ENCODE assay signal across 8 cellular contexts in the genomic region with DNA sequence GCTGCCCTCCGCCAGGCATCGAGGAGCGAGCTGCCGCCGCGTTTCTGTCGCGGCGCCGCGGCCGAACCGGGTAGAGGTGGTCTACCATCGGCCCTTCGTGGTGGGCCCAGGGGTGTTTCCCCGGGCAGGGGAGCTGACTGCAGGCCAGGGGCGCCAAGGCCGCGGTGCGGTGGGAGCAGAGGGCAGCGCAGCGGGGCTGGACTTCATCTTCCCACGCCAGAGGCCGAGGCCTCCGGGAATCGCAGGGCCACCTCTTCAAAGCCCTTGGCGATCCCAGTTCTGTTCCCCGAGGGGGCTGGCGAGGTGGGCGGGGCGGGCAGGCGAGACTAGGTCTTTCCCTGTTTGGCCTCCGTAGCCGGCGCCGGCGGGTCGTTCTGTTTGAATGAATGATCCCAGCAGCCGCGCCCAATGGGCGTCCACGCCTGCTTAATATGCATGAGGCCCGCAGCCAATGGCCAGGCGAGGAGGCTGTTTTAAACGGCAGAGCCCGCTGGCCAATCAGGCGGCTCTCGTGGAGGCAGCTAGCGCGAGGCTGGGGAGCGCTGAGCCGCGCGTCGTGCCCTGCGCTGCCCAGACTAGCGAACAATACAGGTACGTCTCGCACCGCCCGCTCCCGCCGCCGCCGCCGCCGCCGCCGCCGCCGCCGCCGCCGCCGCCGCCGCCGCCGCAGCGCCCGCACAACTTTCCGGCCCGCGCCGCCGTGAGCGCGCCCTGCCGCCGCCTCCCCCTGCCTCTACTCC. TPM values are rescaled to one million over a fixed set of nuclear protein-coding genes. Genes with fewer than 3 reads are reported as not detected.
DNase-seq lines count a peak whose midpoint lies in the region; ATAC-seq and TF ChIP-seq lines count a peak whose summit lies in the region.

A gene (plus strand): TSS at position 550 of the 740 bp plus-strand sequence. CDS start 2,265 bp downstream, outside the sequence.

- DNase-seq in RKO (ENCODE audit: low spot score), result peak; percentile 91
- DNase-seq in activated T-helper 1 cell treated with Interleukin-2 at 50 U/mL for 16 hours (ENCODE audit: low read depth), result peak; percentile 59
- DNase-seq in fibroblast of peridontal ligament (ENCODE audit: extremely low read depth), result peak; percentile 81
- peak; percentile 86 for DNase-seq in natural killer cell treated with Interleukin-12 subunit alpha and Interleukin-12 subunit beta and Interleukin-15 and Interleukin-18, amount 100 ng/mL, for 72 hours (ENCODE audit: low spot score)
- peak; percentile 80 for DNase-seq in stimulated activated naive CD4-positive, alpha-beta T cell treated with Interleukin-2 at 50 U/mL for 16 hours (lab: John Stamatoyannopoulos, UW)

- peaks cover 19% of the 10 kb centered on the region for H3K36me3 ChIP-seq in DOHH2 (ENCODE audit: control insufficient read depth, low read length)
- peaks cover 26% of the 10 kb centered on the region for H3K36me3 ChIP-seq in KOPT-K1 (ENCODE audit: insufficient read depth, low read length)

- H3K9me3 ChIP-seq in DOHH2 (ENCODE audit: control insufficient read depth, insufficient read depth, low read length) (no peaks in the 10 kb centered on the region), KOPT-K1 (ENCODE audit: insufficient read depth, low read length, poor library complexity, severe bottlenecking) (no peaks in the 10 kb centered on the region)

- peak within 1 kb of the TSS in 1 of 2 donors; percentile 35 for H3K27ac Mint-ChIP-seq in natural killer cell treated with Interleukin-12 subunit alpha and Interleukin-12 subunit beta and Interleukin-15 and Interleukin-18, amount 100 ng/mL, for 72 hours

- peaks cover 6 to 15% of the 10 kb centered on the region in 2 donors for H3K27me3 Mint-ChIP-seq in natural killer cell treated with Interleukin-12 subunit alpha and Interleukin-12 subunit beta and Interleukin-15 and Interleukin-18, amount 100 ng/mL, for 72 hours

- H3K36me3 Mint-ChIP-seq in natural killer cell treated with Interleukin-12 subunit alpha and Interleukin-12 subunit beta and Interleukin-15 and Interleukin-18, amount 100 ng/mL, for 72 hours, result peaks cover 4% of the 10 kb centered on the region

- no peaks in the 10 kb centered on the region for H3K9me2 ChIP-seq in DOHH2 (replicated peaks; ENCODE audit: control insufficient read depth, low read length)

- TF ChIP-seq CTCF in DOHH2 (IDR thresholded peaks at IDR 0.05; ENCODE audit: low read depth, low read length, poor library complexity, severe bottlenecking), result no peak

- H3F3A ChIP-seq in DOHH2 (ENCODE audit: control insufficient read depth, insufficient read depth), result no peaks in the 10 kb centered on the region

- peaks cover 9 to 10% of the 10 kb centered on the region in 2 donors for H3K4me1 Mint-ChIP-seq in natural killer cell treated with Interleukin-12 subunit alpha and Interleukin-12 subunit beta and Interleukin-15 and Interleukin-18, amount 100 ng/mL, for 72 hours (ENCODE audit: low read depth in 2 of 2)

- peaks cover 6% of the 10 kb centered on the region; the same call in 1 of the 2 replicates for H4K20me1 ChIP-seq in DOHH2 (ENCODE audit: control insufficient read depth, insufficient read depth, low read depth, low read length)

- peak within 1 kb of the TSS; percentile 79 for H3K4me3 ChIP-seq in DOHH2 (ENCODE audit: low read length)

- H3K4me3 Mint-ChIP-seq in natural killer cell treated with Interleukin-12 subunit alpha and Interleukin-12 subunit beta and Interleukin-15 and Interleukin-18, amount 100 ng/mL, for 72 hours, result peak within 1 kb of the TSS; percentile 52

- H3K9me3 Mint-ChIP-seq in natural killer cell treated with Interleukin-12 subunit alpha and Interleukin-12 subunit beta and Interleukin-15 and Interleukin-18, amount 100 ng/mL, for 72 hours, result no peaks in the 10 kb centered on the region

- H3K4me1 ChIP-seq in DOHH2 (ENCODE audit: control insufficient read depth, low read length), result peaks cover 14% of the 10 kb centered on the region

- H3K27ac ChIP-seq in DOHH2 (ENCODE audit: low read depth, low read length), result peak within 1 kb of the TSS; percentile 54; the same call in 1 of the 2 replicates
- peak within 1 kb of the TSS; percentile 75 for H3K27ac ChIP-seq in KOPT-K1 (ENCODE audit: low read depth, low read length, poor library complexity, severe bottlenecking)

- no peaks in the 10 kb centered on the region for H3K27me3 ChIP-seq in DOHH2 (ENCODE audit: control insufficient read depth, low read length)

- H3K79me2 ChIP-seq in DOHH2 (ENCODE audit: control insufficient read depth, low read length), result peaks cover 15% of the 10 kb centered on the region

- peak; percentile 98 for ATAC-seq in GM21825 (IDR thresholded peaks at IDR 0.05; ENCODE audit: unreplicated experiment)
- ATAC-seq in natural killer cell treated with Interleukin-12 subunit alpha and Interleukin-12 subunit beta and Interleukin-15 and Interleukin-18, amount 100 ng/mL, for 72 hours, result peak; percentile 96 to 97

- H3K4me2 ChIP-seq in DOHH2 (ENCODE audit: low read length), result peak within 1 kb of the TSS; percentile 86

RNA-seq across cellular contexts. Expression of the gene that starts here (rescaled TPM):
- 10 to 100 TPM; 28.7 to 30.0 TPM for total RNA-seq in natural killer cell treated with Interleukin-12 subunit alpha and Interleukin-12 subunit beta and Interleukin-15 and Interleukin-18, amount 100 ng/mL, for 72 hours

Comparison
In these comparisons a context has a peak if more than half of its experiments do, and no peak if none do; other contexts are left out.
1. Peak in every context shown above with its lines: DNase-seq, ATAC-seq, H3K4me3 ChIP-seq and H3K27ac ChIP-seq.